1 cellular context compared by ENCODE assay signal in genomic region chr20:47181056-47181862, GRCh38.
TF ChIP-seq lines count a peak whose summit lies in the region.

No MANE protein-coding gene starts in this region.

TF ChIP-seq in GM12878, 131 proteins besides CTCF, POLR2A, EP300 and RAD21 (continued from another document):
- TF ChIP-seq SIX5 (IDR thresholded peaks at IDR 0.05; ENCODE audit: low read depth, low read length, severe bottlenecking) (peak; percentile 80), RAD51 (IDR thresholded peaks at IDR 0.05) (peak; percentile 79; the same call in 1 of the 2 replicates), HCFC1 (IDR thresholded peaks at IDR 0.05; ENCODE audit: low read length) (peak; percentile 80), YY1 (IDR thresholded peaks at IDR 0.05; ENCODE audit: low read depth, low read length) (0 out of 2 replicates have a peak, but pooled peaks have one; percentile 23), TARDBP (IDR thresholded peaks at IDR 0.05; ENCODE audit: borderline replicate concordance) (peak; percentile 30; the same call in 1 of the 2 replicates), SPI1 (IDR thresholded peaks at IDR 0.05; ENCODE audit: borderline replicate concordance, insufficient read depth, low read depth, low read length) (peak; percentile 49; the same call in 1 of the 2 replicates), STAT1 (conservative IDR thresholded peaks at IDR 0.05) (no peak), NR2C1 (IDR thresholded peaks at IDR 0.05) (no peak), ETV6 (conservative IDR thresholded peaks at IDR 0.05 in 1 of 2, IDR thresholded peaks at IDR 0.05 in 1 of 2; ENCODE audit: borderline replicate concordance in 1 of 2, low read depth in 1 of 2) (0 out of 4 replicates have a peak, but pooled peaks of 1 of the 2 experiments have one; percentile 70), ESRRA (IDR thresholded peaks at IDR 0.05; ENCODE audit: low read length) (no peak), NFXL1 (IDR thresholded peaks at IDR 0.05; ENCODE audit: borderline replicate concordance) (peak; percentile 47; the same call in 1 of the 2 replicates), USF2 (IDR thresholded peaks at IDR 0.05; ENCODE audit: borderline replicate concordance, low read depth, low read length) (peak; percentile 58), REST (IDR thresholded peaks at IDR 0.05; ENCODE audit: low read depth, low read length) (no peak), SIN3A (IDR thresholded peaks at IDR 0.05; ENCODE audit: low read depth, low read length) (no peak)
- TF ChIP-seq, protein P1, sequence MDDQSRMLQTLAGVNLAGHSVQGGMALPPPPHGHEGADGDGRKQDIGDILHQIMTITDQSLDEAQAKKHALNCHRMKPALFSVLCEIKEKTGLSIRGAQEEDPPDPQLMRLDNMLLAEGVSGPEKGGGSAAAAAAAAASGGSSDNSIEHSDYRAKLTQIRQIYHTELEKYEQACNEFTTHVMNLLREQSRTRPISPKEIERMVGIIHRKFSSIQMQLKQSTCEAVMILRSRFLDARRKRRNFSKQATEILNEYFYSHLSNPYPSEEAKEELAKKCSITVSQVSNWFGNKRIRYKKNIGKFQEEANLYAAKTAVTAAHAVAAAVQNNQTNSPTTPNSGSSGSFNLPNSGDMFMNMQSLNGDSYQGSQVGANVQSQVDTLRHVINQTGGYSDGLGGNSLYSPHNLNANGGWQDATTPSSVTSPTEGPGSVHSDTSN (IDR thresholded peaks at IDR 0.05; ENCODE audit: insufficient replicate concordance, low read depth, low read length), result peak; percentile 71
- TF ChIP-seq, protein P2, sequence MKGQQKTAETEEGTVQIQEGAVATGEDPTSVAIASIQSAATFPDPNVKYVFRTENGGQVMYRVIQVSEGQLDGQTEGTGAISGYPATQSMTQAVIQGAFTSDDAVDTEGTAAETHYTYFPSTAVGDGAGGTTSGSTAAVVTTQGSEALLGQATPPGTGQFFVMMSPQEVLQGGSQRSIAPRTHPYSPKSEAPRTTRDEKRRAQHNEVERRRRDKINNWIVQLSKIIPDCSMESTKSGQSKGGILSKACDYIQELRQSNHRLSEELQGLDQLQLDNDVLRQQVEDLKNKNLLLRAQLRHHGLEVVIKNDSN (IDR thresholded peaks at IDR 0.05; ENCODE audit: borderline replicate concordance, extremely low read length, insufficient read depth, low read depth, low read length), result peak; percentile 87
- TF ChIP-seq, protein P3, sequence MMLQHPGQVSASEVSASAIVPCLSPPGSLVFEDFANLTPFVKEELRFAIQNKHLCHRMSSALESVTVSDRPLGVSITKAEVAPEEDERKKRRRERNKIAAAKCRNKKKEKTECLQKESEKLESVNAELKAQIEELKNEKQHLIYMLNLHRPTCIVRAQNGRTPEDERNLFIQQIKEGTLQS (IDR thresholded peaks at IDR 0.05; ENCODE audit: borderline replicate concordance, extremely low read depth, low read depth, low read length), result peak; percentile 82; the same call in 1 of the 2 replicates
